ENCODE assay signal across 18 cellular contexts in the genomic region with DNA sequence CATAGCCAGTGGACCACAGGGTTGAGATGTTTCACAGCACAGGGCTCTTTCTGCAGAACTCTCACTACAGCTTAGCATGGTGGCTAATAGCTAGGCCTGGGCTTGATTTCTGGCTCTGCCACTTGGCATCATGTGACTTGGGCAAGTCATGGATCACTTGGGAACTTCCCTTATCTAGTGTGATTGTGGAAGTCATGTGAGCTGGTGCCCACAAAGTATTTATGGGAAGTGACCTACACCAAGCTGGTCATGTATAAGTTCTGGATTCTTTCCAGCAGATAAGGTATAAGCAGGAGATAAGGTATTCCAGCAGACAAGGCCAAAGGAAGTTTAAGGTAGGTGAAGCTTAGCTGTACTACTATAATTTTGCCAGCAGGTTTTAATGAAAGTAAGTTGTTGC.
"Had no signal": no experiment of that assay in that cellular context is flagged by ENCODE, and none has a peak within 500 bp of the region (broad histone marks: within the 10 kb centered on the region; RNA-seq: fewer than 3 reads in every experiment).

No MANE protein-coding gene starts in this region.

- H3K4me2 ChIP-seq: neural progenitor cell had no signal

- H3K4me1 Mint-ChIP-seq: activated CD4-positive, alpha-beta memory T cell treated with anti-CD3 and anti-CD28 coated beads, Interleukin-2, amount 10 ng/mL, durations not matched to agents 7 days and 5 days; neural progenitor cell had no signal

- DNase-seq: activated CD4-positive, alpha-beta memory T cell treated with anti-CD3 and anti-CD28 coated beads, Interleukin-2, amount 10 ng/mL, durations not matched to agents 7 days and 5 days; activated CD4-positive, alpha-beta T cell treated with anti-CD3 and anti-CD28 coated beads for 36 hours; activated CD8-positive, alpha-beta memory T cell treated with anti-CD3 and anti-CD28 coated beads, Interleukin-2, amount 50 U/mL, for 48 hours; activated naive CD4-positive, alpha-beta T cell treated with Interleukin-2 at 50 U/mL for 16 hours; activated naive CD8-positive, alpha-beta T cell treated with anti-CD3 and anti-CD28 coated beads, Interleukin-2, amount 50 U/mL, for 24 hours; esophagus squamous epithelium; foreskin melanocyte; heart right ventricle; ovary; stimulated activated CD4-positive, alpha-beta T cell treated with anti-CD3 and anti-CD28 coated beads, Interleukin-2, amount 100 ng/mL, for 48 hours; stimulated activated naive CD4-positive, alpha-beta T cell treated with Interleukin-2 at 50 U/mL for 16 hours; T-helper 2 cell had no signal

- H3K36me3 ChIP-seq: ascending aorta, cardiac muscle cell, esophagus squamous epithelium, heart right ventricle, neural progenitor cell, ovary, suprapubic skin had no signal

- FAIRE-seq: keratinocyte had no signal

- H3K9ac ChIP-seq: neural progenitor cell had no signal

- H3K27me3 ChIP-seq: ascending aorta, cardiac muscle cell, esophagus squamous epithelium, heart right ventricle, neural progenitor cell, ovary, suprapubic skin had no signal

- H3K36me3 Mint-ChIP-seq: neural progenitor cell had no signal

- H3K4me1 ChIP-seq: esophagus squamous epithelium, neural progenitor cell, suprapubic skin had no signal

- H3K27ac Mint-ChIP-seq: activated CD4-positive, alpha-beta memory T cell treated with anti-CD3 and anti-CD28 coated beads, Interleukin-2, amount 10 ng/mL, durations not matched to agents 7 days and 5 days; activated CD4-positive, alpha-beta T cell treated with anti-CD3 and anti-CD28 coated beads for 36 hours; activated naive CD8-positive, alpha-beta T cell treated with anti-CD3 and anti-CD28 coated beads, Interleukin-2, amount 50 U/mL, for 24 hours; neural progenitor cell; type B pancreatic cell had no signal

- ATAC-seq: activated naive CD8-positive, alpha-beta T cell treated with anti-CD3 and anti-CD28 coated beads, Interleukin-2, amount 50 U/mL, for 24 hours had no signal

- H3K9me3 Mint-ChIP-seq: activated CD4-positive, alpha-beta memory T cell treated with anti-CD3 and anti-CD28 coated beads, Interleukin-2, amount 10 ng/mL, durations not matched to agents 7 days and 5 days; activated naive CD8-positive, alpha-beta T cell treated with anti-CD3 and anti-CD28 coated beads, Interleukin-2, amount 50 U/mL, for 24 hours; neural progenitor cell; type B pancreatic cell had no signal

- H3K4me3 Mint-ChIP-seq: activated CD4-positive, alpha-beta memory T cell treated with anti-CD3 and anti-CD28 coated beads, Interleukin-2, amount 10 ng/mL, durations not matched to agents 7 days and 5 days; activated CD4-positive, alpha-beta T cell treated with anti-CD3 and anti-CD28 coated beads for 36 hours; activated naive CD8-positive, alpha-beta T cell treated with anti-CD3 and anti-CD28 coated beads, Interleukin-2, amount 50 U/mL, for 24 hours; neural progenitor cell; type B pancreatic cell had no signal

- H3K9me3 ChIP-seq: ascending aorta, esophagus squamous epithelium, heart right ventricle, ovary, suprapubic skin had no signal

- H3K27ac ChIP-seq: ascending aorta, cardiac muscle cell, esophagus squamous epithelium, heart right ventricle, neural progenitor cell, ovary, suprapubic skin had no signal

- H2AFZ ChIP-seq: neural progenitor cell had no signal

- H3K27me3 Mint-ChIP-seq: activated CD4-positive, alpha-beta memory T cell treated with anti-CD3 and anti-CD28 coated beads, Interleukin-2, amount 10 ng/mL, durations not matched to agents 7 days and 5 days; activated CD4-positive, alpha-beta T cell treated with anti-CD3 and anti-CD28 coated beads for 36 hours; activated naive CD8-positive, alpha-beta T cell treated with anti-CD3 and anti-CD28 coated beads, Interleukin-2, amount 50 U/mL, for 24 hours; type B pancreatic cell had no signal

- H3K4me3 ChIP-seq: ascending aorta, cardiac muscle cell, esophagus squamous epithelium, heart right ventricle, neural progenitor cell, ovary, suprapubic skin had no signal
